26 cellular contexts compared by ENCODE assay signal in the genomic region with DNA sequence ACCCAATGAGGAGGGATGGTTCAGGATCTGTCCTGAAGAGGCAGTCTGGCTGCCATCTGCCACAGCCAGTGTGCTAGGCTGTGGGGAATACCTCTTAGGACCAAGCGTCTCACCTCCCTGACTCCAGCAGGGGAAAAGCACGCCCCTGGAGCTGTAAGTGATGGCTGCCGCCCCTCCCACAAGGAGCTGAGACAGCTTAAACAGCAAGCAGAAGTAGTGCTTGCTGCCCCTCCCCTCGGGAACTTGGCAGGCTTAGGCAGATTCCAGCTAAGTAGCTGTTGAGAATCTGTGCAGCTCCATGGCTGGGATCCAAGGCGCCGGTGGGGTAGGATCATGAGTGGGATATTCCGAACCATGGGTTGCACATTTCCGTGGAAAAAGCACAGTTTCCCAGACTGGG.
A peak's percentile ranks its signal among the peaks of the same experiment; 100 is the strongest.
DNase-seq lines count a peak whose midpoint lies in the region; ATAC-seq, FAIRE-seq and TF ChIP-seq lines count a peak whose summit lies in the region.
"Had no signal": no experiment of that assay in that cellular context is flagged by ENCODE, and none has a peak within 500 bp of the region (broad histone marks: within the 10 kb centered on the region; RNA-seq: fewer than 3 reads in every experiment).

No MANE protein-coding gene starts in this region.

- H2AK5ac ChIP-seq in H1 (ENCODE audit: low read depth, low read length): no peak overlapping the region

- H2BK15ac ChIP-seq in H1 (ENCODE audit: low read length): no peak overlapping the region; the same call in 1 of the 2 replicates

- H2BK20ac ChIP-seq in H1 (ENCODE audit: low read length): no peak overlapping the region

- no peak overlapping the region for H3K9ac ChIP-seq in H1 (replicated peaks in 1 of 4; ENCODE audit: extremely low read depth in 1 of 4, low read depth in 3 of 4, low read length in 3 of 4)

- FAIRE-seq in H1 (lab: Jason Lieb, UNC): no peak
- FAIRE-seq: A204.1, GM12891 had no signal

- no peak overlapping the region for H3K4ac ChIP-seq in H1 (replicated peaks; ENCODE audit: insufficient read length, low read depth, low read length)

- no peak for TF ChIP-seq POLR2A in H1 (IDR thresholded peaks at IDR 0.05; ENCODE audit: control extremely low read depth in 1 of 2, low read depth in 2 of 2, low read length in 2 of 2)

- CTCF ChIA-PET in H1 (lab: Charles Lee; ENCODE audit: partially characterized antibody): interaction anchor here (0.6 to 0.8 kb wide), 3 partner anchors 51 to 193 kb away, joined by 3 to 4 read pairs (median 3); no protein-coding TSS in a partner anchor

- POLR2A ChIA-PET in H1 (lab: Charles Lee; ENCODE audit: partially characterized antibody): no interaction called here

- peak; percentile 57 for DNase-seq in ELF-1 (ENCODE audit: low read depth, low spot score)
- peak; percentile 34 for DNase-seq in NCI-H226
- DNase-seq in H1 (ENCODE audit: low read depth in 1 of 2, low spot score in 2 of 2): peak; percentile 46 to 56
- peak; percentile 35 for DNase-seq in lung (ENCODE audit: low spot score)
- no peak for DNase-seq in NCI-H2029 (lab: John Stamatoyannopoulos, UW)
- DNase-seq in SK-N-DZ (ENCODE audit: low spot score): no peak
- no peak for DNase-seq in AG08396 (ENCODE audit: low spot score)
- DNase-seq in mucosa of gallbladder (ENCODE audit: low spot score): no peak
- DNase-seq: activated CD4-positive, alpha-beta T cell treated with anti-CD3 and anti-CD28 coated beads, Interleukin-2, amount 50 U/mL, for 4 hours; activated CD4-positive, CD25-positive, alpha-beta regulatory T cell; activated CD8-positive, alpha-beta memory T cell treated with anti-CD3 and anti-CD28 coated beads, Interleukin-2, amount 50 U/mL, for 4 hours; activated naive CD4-positive, alpha-beta T cell treated with anti-CD3 and anti-CD28 coated beads, Interleukin-2, amount 50 U/mL, for 16 hours; AML-193; amniotic stem cell; CD4-positive, alpha-beta T cell; Kasumi-1; left colon; MV-4-11; naive B cell; NCI-H1694 treated with DMSO at 0.1 percent for 48 hours; occipital lobe; stimulated activated naive CD8-positive, alpha-beta T cell treated with anti-CD3 and anti-CD28 coated beads, Interleukin-15, amount 100 ng/mL, for 72 hours; T1000 had no signal

- no peak for ATAC-seq in lung (ENCODE audit: insufficient read depth, low FRiP score)
- ATAC-seq: left colon; Panc1; stimulated activated naive CD8-positive, alpha-beta T cell treated with anti-CD3 and anti-CD28 coated beads, Interleukin-15, amount 100 ng/mL, for 72 hours had no signal

- no peaks in the 10 kb centered on the region for H3K79me1 ChIP-seq in H1 (ENCODE audit: low read depth, low read length)

- no peak overlapping the region for H3K14ac ChIP-seq in H1 (ENCODE audit: insufficient read length)

- H4K5ac ChIP-seq in H1 (ENCODE audit: insufficient read length, low read depth, low read length): no peak overlapping the region

- peaks cover 0 to 3% (median 1%) of the 10 kb centered on the region in 4 experiments; a peak in 1 of 7 replicates for H3K4me1 ChIP-seq in H1 (replicated peaks in 1 of 4; ENCODE audit: control insufficient read depth in 3 of 4, insufficient read depth in 4 of 4, low read length in 3 of 4)
- no peaks in the 10 kb centered on the region for H3K4me1 ChIP-seq in lung (ENCODE audit: control insufficient read depth in 2 of 2, insufficient read depth in 2 of 2, low read length in 2 of 2)

- TF ChIP-seq CTCF in H1 (IDR thresholded peaks at IDR 0.05; ENCODE audit: control extremely low read depth in 1 of 3, insufficient read depth in 1 of 3, low read depth in 1 of 3, low read length in 3 of 3) (no peak), lung (IDR thresholded peaks at IDR 0.05; ENCODE audit: control extremely low read depth, extremely low read depth) (no peak)

- peak overlapping the region; percentile 22; the same call in 1 of the 2 replicates for H4K8ac ChIP-seq in H1 (ENCODE audit: extremely low read depth, insufficient read depth, low read length)

- no peak overlapping the region for H2BK12ac ChIP-seq in H1 (ENCODE audit: low read depth, low read length)

- no peak overlapping the region for H3K23ac ChIP-seq in H1 (ENCODE audit: insufficient read length)

- no peaks in the 10 kb centered on the region for H3K9me3 ChIP-seq in H1 (ENCODE audit: insufficient read depth in 2 of 2, low read depth in 1 of 2, low read length in 1 of 2)
- H3K9me3 ChIP-seq in lung (ENCODE audit: control insufficient read depth in 2 of 2, insufficient read depth in 1 of 2, low read length in 1 of 2): peaks cover 0 to 13% of the 10 kb centered on the region in 2 donors

- H3K79me2 ChIP-seq in H1 (ENCODE audit: control insufficient read depth in 1 of 2, insufficient read depth in 2 of 2, low read length in 2 of 2): no peaks in the 10 kb centered on the region

- H3K18ac ChIP-seq in H1 (ENCODE audit: extremely low read depth, low read length): no peak overlapping the region

- H3K4me3 ChIP-seq in H1 (ENCODE audit: extremely low read depth in 1 of 4, insufficient read depth in 2 of 4, low read depth in 3 of 4, low read length in 4 of 4) (no peak overlapping the region), lung (no peak overlapping the region)

- 82% methylated on average over 8 of the region's 8 CpGs; no CpG with 5 or more reads in 1 of the 2 experiments for WGBS in H1 (ENCODE audit: extremely low coverage in 1 of 2, insufficient coverage in 1 of 2, insufficient read length in 1 of 2, insufficient replicate concordance in 2 of 2, low coverage in 1 of 2, low lambda C conversion rate in 2 of 2, missing lambda C conversion rate in 1 of 2), 2 experiments
- 56 to 71% methylated on average over 8 of the region's 8 CpGs for WGBS in lung, 2 donors

- H3K23me2 ChIP-seq in H1 (ENCODE audit: low read depth, low read length): no peaks in the 10 kb centered on the region

- no peak for TF ChIP-seq RAD21 in H1 (IDR thresholded peaks at IDR 0.05 in 1 of 2, conservative IDR thresholded peaks at IDR 0.05 in 1 of 2; ENCODE audit: low read depth in 2 of 2, low read length in 2 of 2)

- H3K27ac ChIP-seq in H1 (ENCODE audit: low read depth, low read length): no peak overlapping the region
- H3K27ac ChIP-seq in lung (ENCODE audit: low read depth in 1 of 2, low read length in 1 of 2): no peak overlapping the region

- H2BK120ac ChIP-seq in H1 (replicated peaks; ENCODE audit: low read depth, low read length): no peak overlapping the region

- H4K20me1 ChIP-seq in H1 (replicated peaks in 1 of 2; ENCODE audit: control insufficient read depth in 1 of 2, insufficient read depth in 2 of 2, low read length in 2 of 2): no peaks in the 10 kb centered on the region

- TF ChIP-seq EP300 in H1 (IDR thresholded peaks at IDR 0.05; ENCODE audit: borderline replicate concordance in 1 of 2, low read depth in 2 of 2, low read length in 2 of 2): no peak

- H3K56ac ChIP-seq in H1 (replicated peaks; ENCODE audit: insufficient read length, low read depth, low read length): no peak overlapping the region

- H2BK5ac ChIP-seq in H1 (ENCODE audit: low read depth, low read length): no peak overlapping the region

- no peaks in the 10 kb centered on the region for H3K27me3 ChIP-seq in H1 (replicated peaks in 1 of 4; ENCODE audit: control insufficient read depth in 3 of 4, extremely low read depth in 1 of 4, insufficient read depth in 3 of 4, low read length in 3 of 4)
- H3K27me3 ChIP-seq in lung (ENCODE audit: control insufficient read depth, insufficient read depth): no peaks in the 10 kb centered on the region

- peak overlapping the region; percentile 88 for H2AFZ ChIP-seq in H1 (ENCODE audit: low read length)

- peak overlapping the region in 1 of 2 experiments; percentile 13; a peak in 1 of 4 replicates for H3K4me2 ChIP-seq in H1 (ENCODE audit: insufficient read depth in 1 of 2, low read depth in 2 of 2, low read length in 2 of 2)

- H3K36me3 ChIP-seq in H1 (ENCODE audit: control insufficient read depth in 2 of 4, insufficient read depth in 4 of 4, low read length in 3 of 4) (no peaks in the 10 kb centered on the region), lung (ENCODE audit: control insufficient read depth in 2 of 2, insufficient read depth in 2 of 2, low read length in 2 of 2) (no peaks in the 10 kb centered on the region)

- H4K91ac ChIP-seq in H1 (replicated peaks; ENCODE audit: insufficient read length, low read length): no peak overlapping the region

TF ChIP-seq in H1, 55 proteins besides CTCF, POLR2A, EP300 and RAD21 (continues in another document):
- TF ChIP-seq HDAC2 (IDR thresholded peaks at IDR 0.05; ENCODE audit: borderline replicate concordance in 1 of 2, low read depth in 2 of 2, low read length in 2 of 2) (no peak), POU5F1 (IDR thresholded peaks at IDR 0.05; ENCODE audit: low read depth, low read length) (no peak), RXRA (IDR thresholded peaks at IDR 0.05; ENCODE audit: insufficient read depth, low read depth, low read length) (no peak), KDM4A (IDR thresholded peaks at IDR 0.05; ENCODE audit: low read depth, low read length, severe bottlenecking) (no peak), SP2 (IDR thresholded peaks at IDR 0.05; ENCODE audit: low read length) (no peak), EZH2 (IDR thresholded peaks at IDR 0.05; ENCODE audit: low read depth, low read length, severe bottlenecking) (no peak), CBX8 (IDR thresholded peaks at IDR 0.05; ENCODE audit: borderline replicate concordance, low read depth, low read length) (no peak), TBP (IDR thresholded peaks at IDR 0.05; ENCODE audit: low read depth, low read length) (no peak), CEBPB (IDR thresholded peaks at IDR 0.05; ENCODE audit: low read depth, low read length) (no peak), RBBP5 (IDR thresholded peaks at IDR 0.05; ENCODE audit: borderline replicate concordance, low read depth, low read length) (no peak), CBX5 (IDR thresholded peaks at IDR 0.05; ENCODE audit: low read depth, low read length) (no peak)
- TF ChIP-seq, protein P1, sequence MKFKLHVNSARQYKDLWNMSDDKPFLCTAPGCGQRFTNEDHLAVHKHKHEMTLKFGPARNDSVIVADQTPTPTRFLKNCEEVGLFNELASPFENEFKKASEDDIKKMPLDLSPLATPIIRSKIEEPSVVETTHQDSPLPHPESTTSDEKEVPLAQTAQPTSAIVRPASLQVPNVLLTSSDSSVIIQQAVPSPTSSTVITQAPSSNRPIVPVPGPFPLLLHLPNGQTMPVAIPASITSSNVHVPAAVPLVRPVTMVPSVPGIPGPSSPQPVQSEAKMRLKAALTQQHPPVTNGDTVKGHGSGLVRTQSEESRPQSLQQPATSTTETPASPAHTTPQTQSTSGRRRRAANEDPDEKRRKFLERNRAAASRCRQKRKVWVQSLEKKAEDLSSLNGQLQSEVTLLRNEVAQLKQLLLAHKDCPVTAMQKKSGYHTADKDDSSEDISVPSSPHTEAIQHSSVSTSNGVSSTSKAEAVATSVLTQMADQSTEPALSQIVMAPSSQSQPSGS (IDR thresholded peaks at IDR 0.05; ENCODE audit: low read length): no peak
- TF ChIP-seq, protein P2, sequence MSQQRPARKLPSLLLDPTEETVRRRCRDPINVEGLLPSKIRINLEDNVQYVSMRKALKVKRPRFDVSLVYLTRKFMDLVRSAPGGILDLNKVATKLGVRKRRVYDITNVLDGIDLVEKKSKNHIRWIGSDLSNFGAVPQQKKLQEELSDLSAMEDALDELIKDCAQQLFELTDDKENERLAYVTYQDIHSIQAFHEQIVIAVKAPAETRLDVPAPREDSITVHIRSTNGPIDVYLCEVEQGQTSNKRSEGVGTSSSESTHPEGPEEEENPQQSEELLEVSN (IDR thresholded peaks at IDR 0.05): no peak

Comparison
In these comparisons a context has a peak if more than half of its experiments do, and no peak if none do; other contexts are left out.
1. DNase-seq: peak in ELF-1 (single experiment), NCI-H226 (single experiment), H1 (2 of 2) and lung (single experiment); none in NCI-H2029 (single experiment), SK-N-DZ (single experiment), AG08396 (single experiment) and mucosa of gallbladder (single experiment).